In genomic region chr2:198471291-198471690, GRCh38 we compare ENCODE assay signal across 12 cellular contexts.
A peak's percentile ranks its signal among the peaks of the same experiment; 100 is the strongest.
DNase-seq lines count a peak whose midpoint lies in the region; ATAC-seq and TF ChIP-seq lines count a peak whose summit lies in the region.
"Had no signal": no experiment of that assay in that cellular context is flagged by ENCODE, and none has a peak within 500 bp of the region (broad histone marks: within the 10 kb centered on the region; RNA-seq: fewer than 3 reads in every experiment).

No MANE protein-coding gene starts in this region.

- H4K20me1 ChIP-seq in OCI-LY1 (ENCODE audit: insufficient read depth, low read length), result no peaks in the 10 kb centered on the region

- H3K9me2 ChIP-seq in OCI-LY1 (ENCODE audit: low read depth, low read length), result no peaks in the 10 kb centered on the region

- POLR2A ChIA-PET in RWPE1 (lab: Yijun Ruan, JAX; ENCODE audit: low non-redundant PET), result no interaction called here
- POLR2A ChIA-PET in activated CD4-positive, alpha-beta T cell treated with anti-CD3 and anti-CD28 coated beads, Interleukin-2, amount 10 ng/mL, durations not matched to agents 7 days and 5 days (lab: Charles Lee), result no interaction called here

- no peaks in the 10 kb centered on the region for H3K79me2 ChIP-seq in OCI-LY1 (ENCODE audit: insufficient read depth, low read length)

- H3K4me1 ChIP-seq in OCI-LY1 (ENCODE audit: insufficient read depth, low read length, severe bottlenecking) (no peaks in the 10 kb centered on the region), foreskin keratinocyte (no peaks in the 10 kb centered on the region)

- H3K9me3 Mint-ChIP-seq in activated CD4-positive, alpha-beta T cell treated with anti-CD3 and anti-CD28 coated beads, Interleukin-2, amount 10 ng/mL, durations not matched to agents 7 days and 5 days, result no peaks in the 10 kb centered on the region

- H3F3A ChIP-seq in OCI-LY1 (ENCODE audit: insufficient read depth, low read length), result no peaks in the 10 kb centered on the region

- no peak overlapping the region for H3K9ac ChIP-seq in OCI-LY1 (ENCODE audit: low read length)

- no peak overlapping the region for H2AFZ ChIP-seq in OCI-LY1 (ENCODE audit: low read length)

- DNase-seq in GM06990 (ENCODE audit: extremely low read depth, insufficient read length), result no peak
- DNase-seq in foreskin keratinocyte, result peak in 1 of 2 donors; percentile 17
- DNase-seq in SW 1271 (lab: John Stamatoyannopoulos, UW), result no peak
- no peak for DNase-seq in kidney tubule cell (ENCODE audit: low spot score)
- no peak for DNase-seq in RWPE1 (ENCODE audit: low spot score)
- no peak for DNase-seq in activated CD4-positive, alpha-beta T cell treated with anti-CD3 and anti-CD28 coated beads, Interleukin-2, amount 10 ng/mL, durations not matched to agents 7 days and 5 days
- DNase-seq: AML-193; NCI-H1417 treated with DMSO at 0.1 percent for 48 hours; stimulated activated CD4-positive, alpha-beta T cell treated with anti-CD3 and anti-CD28 coated beads, Interleukin-2, amount 100 ng/mL, for 24 hours had no signal

- no peaks in the 10 kb centered on the region for H3K27me3 ChIP-seq in GM06990 (replicated peaks; ENCODE audit: control insufficient read depth, insufficient read depth, low read length)
- H3K27me3 ChIP-seq in OCI-LY1 (ENCODE audit: insufficient read depth, low read length), result no peaks in the 10 kb centered on the region
- H3K27me3 ChIP-seq in foreskin keratinocyte, result no peaks in the 10 kb centered on the region

- no peak for ATAC-seq in foreskin keratinocyte

- no peak overlapping the region for H3K4me3 ChIP-seq in GM06990 (replicated peaks; ENCODE audit: low read depth, low read length)
- H3K4me3 ChIP-seq in OCI-LY1 (ENCODE audit: low read depth, low read length, poor library complexity, severe bottlenecking), result no peak overlapping the region

- no peak overlapping the region for H3K27ac Mint-ChIP-seq in activated CD4-positive, alpha-beta T cell treated with anti-CD3 and anti-CD28 coated beads, Interleukin-2, amount 10 ng/mL, durations not matched to agents 7 days and 5 days
- H3K27ac Mint-ChIP-seq: memory B cell had no signal

- H3K27ac ChIP-seq in 22Rv1 (no peak overlapping the region), OCI-LY1 (ENCODE audit: low read depth, low read length, poor library complexity, severe bottlenecking) (no peak overlapping the region), foreskin keratinocyte (no peak overlapping the region), RWPE1 (no peak overlapping the region)

- H3K4me1 Mint-ChIP-seq in activated CD4-positive, alpha-beta T cell treated with anti-CD3 and anti-CD28 coated beads, Interleukin-2, amount 10 ng/mL, durations not matched to agents 7 days and 5 days, result no peaks in the 10 kb centered on the region
- H3K4me1 Mint-ChIP-seq: memory B cell had no signal

- no peak overlapping the region for H3K4me2 ChIP-seq in OCI-LY1 (ENCODE audit: low read length)

- peak; percentile 70 for TF ChIP-seq CTCF in 22Rv1 (IDR thresholded peaks at IDR 0.05)
- TF ChIP-seq CTCF in GM06990 (IDR thresholded peaks at IDR 0.05; ENCODE audit: insufficient read depth, low read length, poor library complexity, severe bottlenecking), result peak; percentile 37
- peak; percentile 50 for TF ChIP-seq CTCF in OCI-LY1 (IDR thresholded peaks at IDR 0.05; ENCODE audit: low read length)
- TF ChIP-seq CTCF in foreskin keratinocyte (conservative IDR thresholded peaks at IDR 0.05), result peak; percentile 59
- TF ChIP-seq CTCF in RWPE1 (conservative IDR thresholded peaks at IDR 0.05; ENCODE audit: low read depth), result no peak

- H3K9me3 ChIP-seq in OCI-LY1 (ENCODE audit: low read length), result no peaks in the 10 kb centered on the region

- H3K36me3 Mint-ChIP-seq in activated CD4-positive, alpha-beta T cell treated with anti-CD3 and anti-CD28 coated beads, Interleukin-2, amount 10 ng/mL, durations not matched to agents 7 days and 5 days (ENCODE audit: low read depth), result no peaks in the 10 kb centered on the region
- H3K36me3 Mint-ChIP-seq: memory B cell had no signal

- CTCF ChIA-PET in RWPE1 (lab: Yijun Ruan, JAX), result interaction anchor here (0.6 kb wide), 1 partner anchor 1364 kb away, joined by 3 read pairs; no protein-coding TSS in a partner anchor
- CTCF ChIA-PET in activated CD4-positive, alpha-beta T cell treated with anti-CD3 and anti-CD28 coated beads, Interleukin-2, amount 10 ng/mL, durations not matched to agents 7 days and 5 days (lab: Charles Lee), result no interaction called here

- peaks cover 3% of the 10 kb centered on the region for H3K27me3 Mint-ChIP-seq in activated CD4-positive, alpha-beta T cell treated with anti-CD3 and anti-CD28 coated beads, Interleukin-2, amount 10 ng/mL, durations not matched to agents 7 days and 5 days
- H3K27me3 Mint-ChIP-seq: memory B cell had no signal

- H3K36me3 ChIP-seq in GM06990 (ENCODE audit: control insufficient read depth, insufficient read depth, low read length), result no peaks in the 10 kb centered on the region
- H3K36me3 ChIP-seq in OCI-LY1 (ENCODE audit: insufficient read depth, low read length), result no peaks in the 10 kb centered on the region

- H3K4me3 Mint-ChIP-seq in activated CD4-positive, alpha-beta T cell treated with anti-CD3 and anti-CD28 coated beads, Interleukin-2, amount 10 ng/mL, durations not matched to agents 7 days and 5 days, result no peak overlapping the region
- H3K4me3 Mint-ChIP-seq: memory B cell had no signal
